In the genomic region with DNA sequence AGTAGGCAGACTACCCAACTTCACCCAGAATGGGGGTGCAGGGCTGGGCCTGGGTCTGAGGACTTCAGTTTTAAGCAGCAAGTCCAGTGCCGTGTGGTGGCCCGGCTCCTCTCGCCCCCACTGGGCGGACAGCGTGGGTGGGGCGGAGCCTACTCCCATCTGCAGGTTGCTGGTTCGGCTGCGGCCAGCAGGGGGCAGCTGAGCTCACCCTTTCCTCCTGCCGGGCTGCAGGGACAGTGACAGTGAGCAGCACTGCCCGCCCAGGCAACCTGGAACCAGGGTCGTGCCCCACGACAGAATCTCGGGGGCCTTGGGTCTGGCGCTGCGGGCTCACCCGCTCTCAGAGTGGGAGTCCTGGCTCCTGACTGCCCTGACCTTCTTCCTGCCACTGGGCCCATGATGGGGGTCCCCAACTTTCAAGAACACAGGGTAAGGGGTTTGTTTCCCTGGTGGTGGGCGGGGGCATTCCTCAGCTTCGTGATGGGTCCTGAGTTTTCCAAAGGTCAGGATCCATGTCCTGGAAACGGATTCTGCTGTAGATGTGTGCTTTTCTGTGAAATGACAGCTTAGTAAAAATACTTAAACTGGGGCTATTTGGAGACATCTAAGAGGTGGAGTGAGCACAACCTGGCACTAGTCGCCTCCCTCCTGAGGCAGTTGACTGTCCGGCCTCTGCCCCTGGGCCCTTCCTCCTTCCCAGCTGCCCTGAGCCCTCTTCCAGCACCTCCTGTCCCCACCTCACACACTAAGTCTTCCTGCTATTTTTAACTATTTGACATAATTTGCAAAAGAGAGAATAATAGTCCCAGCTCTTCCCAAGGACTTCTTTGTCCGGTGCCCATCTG, we compare ENCODE assay signal across 8 cellular contexts. TPM values are rescaled to one million over a fixed set of nuclear protein-coding genes. Genes with fewer than 3 reads are reported as not detected.
DNase-seq lines count a peak whose midpoint lies in the region; ATAC-seq and TF ChIP-seq lines count a peak whose summit lies in the region.

No MANE protein-coding gene starts in this region.

- peaks cover 31 to 40% (median 38%) of the 10 kb centered on the region in 3 donors for H3K4me1 Mint-ChIP-seq in IgD-negative memory B cell

- H3K4me1 ChIP-seq in neutrophil (ENCODE audit: control insufficient read depth in 1 of 2, insufficient read depth in 1 of 2, low read depth in 1 of 2, low read length in 1 of 2): peaks cover 38 to 59% of the 10 kb centered on the region in 2 experiments

- H3K27ac ChIP-seq in RWPE1 (peak overlapping the region; percentile 100), neutrophil (peak overlapping the region; percentile 97), substantia nigra (ENCODE audit: low read depth, low read length, poor library complexity, severe bottlenecking) (peak overlapping the region; percentile 100)

- H3K27ac Mint-ChIP-seq in IgD-negative memory B cell: peak overlapping the region; percentile 95 to 100 (median 100)

- peaks cover 29% of the 10 kb centered on the region for H3K36me3 ChIP-seq in neutrophil

- no peaks in the 10 kb centered on the region for H3K9me3 ChIP-seq in neutrophil

- POLR2A ChIA-PET in RWPE1 (lab: Yijun Ruan, JAX; ENCODE audit: low non-redundant PET): interaction anchor here (0.6 kb wide), 1 partner anchor 76 kb away, joined by 3 read pairs; no protein-coding TSS in a partner anchor

- H3K4me3 Mint-ChIP-seq in IgD-negative memory B cell: peak overlapping the region; percentile 85 to 98 (median 91)

- no peaks in the 10 kb centered on the region for H3K27me3 Mint-ChIP-seq in IgD-negative memory B cell

- peak; percentile 95 for TF ChIP-seq CTCF in RWPE1 (conservative IDR thresholded peaks at IDR 0.05; ENCODE audit: low read depth)
- TF ChIP-seq CTCF in foreskin fibroblast (IDR thresholded peaks at IDR 0.05; ENCODE audit: low read depth, low read length): peak; percentile 94
- peak; percentile 100 for TF ChIP-seq CTCF in neutrophil (IDR thresholded peaks at IDR 0.05)

- peak; percentile 36 for ATAC-seq in GM18858 (IDR thresholded peaks at IDR 0.05; ENCODE audit: unreplicated experiment)

- no peaks in the 10 kb centered on the region for H3K9me3 Mint-ChIP-seq in IgD-negative memory B cell

- H3K27me3 ChIP-seq in neutrophil: no peaks in the 10 kb centered on the region

- H3K4me3 ChIP-seq in foreskin fibroblast (ENCODE audit: low read depth in 1 of 2, low read length in 2 of 2) (peak overlapping the region; percentile 16 to 49), neutrophil (ENCODE audit: low read depth in 1 of 2, low read length in 1 of 2) (peak overlapping the region; percentile 93 to 95)

- peaks cover 1% of the 10 kb centered on the region for H3K36me3 Mint-ChIP-seq in IgD-negative memory B cell

- peak; percentile 92 for DNase-seq in AG08396 (ENCODE audit: low spot score)
- peak; percentile 84 for DNase-seq in RWPE1 (ENCODE audit: low spot score)
- peak; percentile 93 for DNase-seq in activated gamma-delta T cell treated with Interleukin-2 at 50 U/mL for 16 hours
- peak in 1 of 2 donors; percentile 93 for DNase-seq in foreskin fibroblast
- DNase-seq in substantia nigra (lab: John Stamatoyannopoulos, UW): peak in 48 of 49 donors; percentile 67 to 98 (median 90)

- CTCF ChIA-PET in RWPE1 (lab: Yijun Ruan, JAX): interaction anchor here (0.6 to 2.6 kb wide), 15 partner anchors 9 to 176 kb away, joined by 3 to 19 read pairs (median 3); a partner anchor contains a TSS

RNA-seq across cellular contexts. Expression of a gene that starts 6.0 kb away (rescaled TPM):
- 1.2 TPM for polyA plus RNA-seq in IgD-negative memory B cell

RNA-seq across cellular contexts. Expression of a gene that starts 30.1 kb away (rescaled TPM):
- 54.2 TPM for polyA plus RNA-seq in IgD-negative memory B cell

RNA-seq across cellular contexts. Expression of a gene that starts 34.1 kb away (rescaled TPM):
- 17.8 TPM for polyA plus RNA-seq in IgD-negative memory B cell
